ENCODE assay signal across 8 cellular contexts in the genomic region with DNA sequence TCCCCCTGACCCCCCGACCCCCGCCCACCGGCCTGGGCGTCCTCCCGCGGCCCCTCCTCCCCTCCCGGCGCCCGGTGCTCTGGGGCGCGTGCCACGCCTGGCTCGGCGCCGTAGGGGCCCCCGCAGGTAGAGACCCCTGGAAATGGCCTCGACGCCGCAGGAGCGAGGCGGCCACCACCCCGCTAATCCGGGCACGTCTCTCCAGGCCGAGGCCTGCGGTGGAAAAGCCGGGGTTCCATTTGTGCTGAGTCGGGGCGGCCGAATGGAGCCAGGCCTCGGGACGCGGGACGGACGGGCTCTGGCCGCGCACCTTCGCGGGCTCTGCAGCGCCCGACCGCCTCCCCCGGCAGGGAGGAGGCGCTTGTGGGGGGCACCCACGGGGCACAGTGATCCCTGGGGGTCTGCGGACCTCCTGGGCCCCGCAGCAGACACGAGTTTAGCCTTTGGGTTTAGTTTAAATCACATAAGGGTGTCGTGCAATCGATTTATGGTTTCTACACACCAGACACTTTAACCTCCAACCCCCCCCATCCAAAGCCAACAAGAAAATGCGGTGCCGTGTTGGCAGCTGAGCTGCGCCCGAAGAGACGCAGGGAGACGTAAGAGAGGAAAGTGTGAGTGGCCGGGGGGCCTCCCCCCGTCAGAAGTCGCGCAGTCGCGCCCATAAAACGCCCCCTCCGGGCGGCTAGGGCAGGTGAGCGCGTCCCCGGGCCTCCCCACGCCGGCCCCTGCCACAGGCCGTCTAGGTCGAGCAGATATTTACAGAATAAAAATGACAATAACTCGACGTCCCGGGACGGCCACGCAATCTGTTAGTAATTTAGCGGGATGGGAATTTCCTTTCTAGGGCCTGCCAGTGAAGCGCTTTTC. TPM values are rescaled to one million over a fixed set of nuclear protein-coding genes. Genes with fewer than 3 reads are reported as not detected.
DNase-seq lines count a peak whose midpoint lies in the region; ATAC-seq and TF ChIP-seq lines count a peak whose summit lies in the region.

No MANE protein-coding gene starts in this region.

- H3K27me3 ChIP-seq in PC-3 (ENCODE audit: low read length) = no peaks in the 10 kb centered on the region
- peaks cover 26% of the 10 kb centered on the region for H3K27me3 ChIP-seq in adipocyte (replicated peaks; ENCODE audit: control insufficient read depth, insufficient read depth, low read length)
- H3K27me3 ChIP-seq in iPS-18a (ENCODE audit: control insufficient read depth, insufficient read depth, low read length) = peaks cover 90% of the 10 kb centered on the region

- DNase-seq in PC-3 (peak; percentile 48), adipocyte (ENCODE audit: low read depth) (peak; percentile 82), midbrain (lab: John Stamatoyannopoulos, UW) (no peak)
- DNase-seq in stimulated activated CD4-positive, alpha-beta T cell treated with anti-CD3 and anti-CD28 coated beads, Interleukin-12 subunit alpha, Interleukin-12 subunit beta, amount 100 ng/mL, for 48 hours (ENCODE audit: low read depth in 2 of 3, low spot score in 1 of 3) = peak; percentile 68 to 78 (median 74)

- H3K9me2 ChIP-seq in PC-3 (replicated peaks; ENCODE audit: low read length) = no peaks in the 10 kb centered on the region

- peak overlapping the region; percentile 73 for H3K9ac ChIP-seq in PC-3 (ENCODE audit: low read length)
- no peak overlapping the region for H3K9ac ChIP-seq in adipocyte (ENCODE audit: low read length)
- no peak overlapping the region for H3K9ac ChIP-seq in iPS-18a (ENCODE audit: low read length)

- no peaks in the 10 kb centered on the region for H3K79me2 ChIP-seq in PC-3 (ENCODE audit: low read length)

- H4K20me1 ChIP-seq in PC-3 (ENCODE audit: low read length) = no peaks in the 10 kb centered on the region

- no peak for TF ChIP-seq CTCF in PC-3 (conservative IDR thresholded peaks at IDR 0.05; ENCODE audit: low read depth, low read length)

- H3F3A ChIP-seq in PC-3 (ENCODE audit: low read length, unreplicated experiment) = no peaks in the 10 kb centered on the region

- peak; percentile 5 for ATAC-seq in GM19463 (IDR thresholded peaks at IDR 0.05; ENCODE audit: unreplicated experiment)
- peak; percentile 11; the same call in 1 of the 2 replicates for ATAC-seq in PC-3
- no peak for ATAC-seq in HG03378 (IDR thresholded peaks at IDR 0.05; ENCODE audit: unreplicated experiment)
- no peak for ATAC-seq in GM21367 (IDR thresholded peaks at IDR 0.05; ENCODE audit: unreplicated experiment)

- H2AFZ ChIP-seq in PC-3 (ENCODE audit: low read length) = peak overlapping the region; percentile 84

- intact Hi-C loops in PC-3 (cut with micrococcal nuclease) = loop anchor here (5.0 kb wide), 1 partner anchor 133 kb away; no protein-coding TSS in a partner anchor

- peak overlapping the region; percentile 99 for H3K4me2 ChIP-seq in PC-3 (ENCODE audit: low read length)

- POLR2A ChIA-PET in PC-3 (lab: Charles Lee; ENCODE audit: unreplicated experiment) = interaction anchor here (0.7 kb wide), 1 partner anchor 49 kb away, joined by 5 read pairs; no protein-coding TSS in a partner anchor

- BruUV-seq in PC-3 (replicated peaks; lab: Mats Ljungman, UMichigan) = no TSS peak

- H3K4me1 ChIP-seq in PC-3 (ENCODE audit: insufficient read depth, low read length) = peaks cover 16% of the 10 kb centered on the region; the same call in 1 of the 2 replicates
- peaks cover 6% of the 10 kb centered on the region for H3K4me1 ChIP-seq in adipocyte (ENCODE audit: control insufficient read depth, insufficient read depth, low read length)
- peaks cover 15% of the 10 kb centered on the region for H3K4me1 ChIP-seq in iPS-18a (ENCODE audit: control insufficient read depth, low read depth, low read length)

- H3K9me3 ChIP-seq in PC-3 (ENCODE audit: low read length) (no peaks in the 10 kb centered on the region), adipocyte (ENCODE audit: control insufficient read depth, low read length) (no peaks in the 10 kb centered on the region), iPS-18a (ENCODE audit: control insufficient read depth, low read depth, low read length) (no peaks in the 10 kb centered on the region)

- peak overlapping the region; percentile 72 for H3K27ac ChIP-seq in PC-3 (ENCODE audit: low read length)
- no peak overlapping the region for H3K27ac ChIP-seq in iPS-18a (ENCODE audit: low read length)

- CTCF ChIA-PET in PC-3 (lab: Charles Lee) = no interaction called here

- H3K4me3 ChIP-seq in PC-3 (ENCODE audit: low read length) (peak overlapping the region; percentile 70), adipocyte (ENCODE audit: low read length) (no peak overlapping the region), iPS-18a (ENCODE audit: low read length) (peak overlapping the region; percentile 47)

- no peaks in the 10 kb centered on the region for H3K36me3 ChIP-seq in PC-3 (ENCODE audit: low read depth, low read length)
- H3K36me3 ChIP-seq in adipocyte (ENCODE audit: control insufficient read depth, insufficient read depth, low read length, severe bottlenecking) = no peaks in the 10 kb centered on the region
- no peaks in the 10 kb centered on the region for H3K36me3 ChIP-seq in iPS-18a (ENCODE audit: control insufficient read depth, low read depth, low read length)

RNA-seq across cellular contexts. Expression of gene NFATC1, which starts 1.1 kb away (rescaled TPM):
- 5.9 and 9.8 TPM in 2 replicates for total RNA-seq in PC-3 (2014; rRNA removed)

Comparison
In these comparisons a context has a peak if more than half of its experiments do, and no peak if none do; other contexts are left out.
1. ATAC-seq: peak in GM19463 (single experiment) and PC-3 (single experiment); none in HG03378 (single experiment) and GM21367 (single experiment).